8 cellular contexts compared by ENCODE assay signal in genomic region chr9:129568560-129569505, GRCh38. TPM values are rescaled to one million over a fixed set of nuclear protein-coding genes. Genes with fewer than 3 reads are reported as not detected.
DNase-seq lines count a peak whose midpoint lies in the region; ATAC-seq and TF ChIP-seq lines count a peak whose summit lies in the region.

No MANE protein-coding gene starts in this region.

- peaks cover 5% of the 10 kb centered on the region; the same call in 1 of the 2 replicates for H3K27me3 Mint-ChIP-seq in HFFc6 (ENCODE audit: insufficient read depth)
- H3K27me3 Mint-ChIP-seq in activated naive CD8-positive, alpha-beta T cell treated with anti-CD3 and anti-CD28 coated beads for 36 hours = peaks cover 26% of the 10 kb centered on the region

- no peaks in the 10 kb centered on the region for H3K36me3 ChIP-seq in right atrium auricular region
- no peaks in the 10 kb centered on the region for H3K36me3 ChIP-seq in prostate gland

- TF ChIP-seq POLR2A in prostate gland (IDR thresholded peaks at IDR 0.05) = no peak

- H3K9me3 ChIP-seq in right atrium auricular region (no peaks in the 10 kb centered on the region), prostate gland (no peaks in the 10 kb centered on the region)

- intact Hi-C loops in prostate gland (cut with DNase I) = loop anchor here (5.0 kb wide), 1 partner anchor 72 kb away; no protein-coding TSS in a partner anchor

- H3K36me3 Mint-ChIP-seq in HFFc6 (ENCODE audit: low read depth) = peaks cover 5% of the 10 kb centered on the region
- H3K36me3 Mint-ChIP-seq in activated naive CD8-positive, alpha-beta T cell treated with anti-CD3 and anti-CD28 coated beads for 36 hours = peaks cover 2% of the 10 kb centered on the region

- H3K27ac Mint-ChIP-seq in HFFc6 = peak overlapping the region; percentile 96
- no peak overlapping the region for H3K27ac Mint-ChIP-seq in activated naive CD8-positive, alpha-beta T cell treated with anti-CD3 and anti-CD28 coated beads for 36 hours

- H3K27ac ChIP-seq in right atrium auricular region (peak overlapping the region; percentile 77 to 80), prostate gland (peak overlapping the region; percentile 77 to 80)

- H3K4me3 ChIP-seq in right atrium auricular region = peak overlapping the region; percentile 31 to 65
- peak overlapping the region; percentile 45 to 46 for H3K4me3 ChIP-seq in prostate gland

- H3K4me1 ChIP-seq in right atrium auricular region = peaks cover 0 to 36% of the 10 kb centered on the region in 2 donors
- peaks cover 5% of the 10 kb centered on the region for H3K4me1 ChIP-seq in prostate gland (replicated peaks)

- H3K4me1 Mint-ChIP-seq in HFFc6 (ENCODE audit: low read depth) = peaks cover 49% of the 10 kb centered on the region
- H3K4me1 Mint-ChIP-seq in activated naive CD8-positive, alpha-beta T cell treated with anti-CD3 and anti-CD28 coated beads for 36 hours = peaks cover 21% of the 10 kb centered on the region

- ATAC-seq in GM18858 (IDR thresholded peaks at IDR 0.05; ENCODE audit: unreplicated experiment) (no peak), HG03342 (IDR thresholded peaks at IDR 0.05; ENCODE audit: unreplicated experiment) (no peak)

- H3K27me3 ChIP-seq in right atrium auricular region = no peaks in the 10 kb centered on the region
- H3K27me3 ChIP-seq in prostate gland (replicated peaks; ENCODE audit: insufficient read depth) = no peaks in the 10 kb centered on the region

- peaks cover 3% of the 10 kb centered on the region for H3K9me3 Mint-ChIP-seq in HFFc6
- peaks cover 3% of the 10 kb centered on the region for H3K9me3 Mint-ChIP-seq in activated naive CD8-positive, alpha-beta T cell treated with anti-CD3 and anti-CD28 coated beads for 36 hours

- DNase-seq in 8988T = peak; percentile 73
- no peak for DNase-seq in HFFc6
- DNase-seq in activated naive CD8-positive, alpha-beta T cell treated with anti-CD3 and anti-CD28 coated beads for 36 hours = no peak
- DNase-seq in right atrium auricular region (ENCODE audit: low spot score) = no peak
- no peak for DNase-seq in prostate gland (ENCODE audit: low spot score)
- DNase-seq in HUDEP-2 (lab: John Stamatoyannopoulos, UW; ENCODE audit: unreplicated experiment in 76 of 76) = no peak

- TF ChIP-seq CTCF in HFFc6 (IDR thresholded peaks at IDR 0.05) (peak; percentile 12; the same call in 1 of the 2 replicates), right atrium auricular region (IDR thresholded peaks at IDR 0.05) (no peak), prostate gland (IDR thresholded peaks at IDR 0.05) (no peak)

- 4% methylated on average over 72 of the region's 92 CpGs for WGBS in prostate gland

- H3K4me3 Mint-ChIP-seq in HFFc6 = peak overlapping the region; percentile 87
- peak overlapping the region; percentile 70 for H3K4me3 Mint-ChIP-seq in activated naive CD8-positive, alpha-beta T cell treated with anti-CD3 and anti-CD28 coated beads for 36 hours

RNA-seq across cellular contexts. Expression of gene C9orf50, which starts 52.1 kb away (rescaled TPM):
- under 1 TPM in 2 of 6 experiments, not detected in 4; 0.14 to 0.20 TPM for total RNA-seq in HFFc6 (2021; fragmentation: NEBNext Ultra II Directional; extraction: Animal tissue kit (Norgen Biotek cat#: 25700))
- not detected for total RNA-seq in activated naive CD8-positive, alpha-beta T cell treated with anti-CD3 and anti-CD28 coated beads for 36 hours
- total RNA-seq in right atrium auricular region = not detected
- not detected for total RNA-seq in prostate gland

RNA-seq across cellular contexts. Expression of gene NTMT1, which starts 57.1 kb away (rescaled TPM):
- 10 to 100 TPM; 81.6 to 90.0 (median 87.7) TPM for total RNA-seq in HFFc6 (2021; fragmentation: NEBNext Ultra II Directional; extraction: Animal tissue kit (Norgen Biotek cat#: 25700))
- total RNA-seq in activated naive CD8-positive, alpha-beta T cell treated with anti-CD3 and anti-CD28 coated beads for 36 hours = 10 to 100 TPM; 78.8 to 79.4 TPM
- total RNA-seq in right atrium auricular region (10 to 100 TPM; 33.7 to 36.0 TPM), prostate gland (10 to 100 TPM; 25.4 to 53.7 TPM)
